Comparison of ENCODE assay signal across 11 cellular contexts in the genomic region with DNA sequence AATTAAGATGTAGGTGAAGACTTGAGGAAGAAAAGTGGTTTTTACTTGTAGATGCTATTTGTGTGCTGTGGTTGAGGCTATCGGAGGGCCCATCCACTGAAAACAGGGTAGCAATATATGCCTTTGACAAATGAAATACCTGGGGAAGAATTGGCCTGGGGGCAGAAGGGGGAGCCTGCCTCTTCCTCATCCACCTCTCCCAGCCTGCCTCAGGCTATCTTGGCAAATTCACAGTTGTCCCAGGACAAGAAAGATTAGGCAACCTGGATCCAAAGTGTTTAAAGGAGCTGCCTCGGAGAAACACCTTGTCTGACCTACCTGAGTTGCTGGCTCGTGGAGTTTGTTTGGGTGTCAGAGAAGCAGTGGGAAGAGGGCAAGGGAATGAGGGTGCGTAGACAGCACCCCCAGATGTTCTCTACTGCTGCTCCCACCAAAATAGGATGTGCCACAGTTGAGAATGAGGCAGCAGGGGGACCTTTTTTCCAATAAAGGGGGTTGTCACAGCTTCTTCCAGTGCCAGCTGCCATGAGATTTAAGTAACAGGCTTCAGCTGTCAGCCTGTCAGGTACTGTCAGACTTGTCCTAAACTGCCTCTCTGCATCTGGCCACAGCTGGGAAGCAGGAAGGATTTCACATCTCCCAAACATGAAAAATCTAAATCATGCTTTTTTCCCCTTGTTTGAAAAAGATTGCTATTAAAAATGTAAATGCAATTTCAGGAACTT. TPM values are rescaled to one million over a fixed set of nuclear protein-coding genes. Genes with fewer than 3 reads are reported as not detected.
DNase-seq lines count a peak whose midpoint lies in the region; ATAC-seq, FAIRE-seq and TF ChIP-seq lines count a peak whose summit lies in the region.
"Had no signal": no experiment of that assay in that cellular context is flagged by ENCODE, and none has a peak within 500 bp of the region (broad histone marks: within the 10 kb centered on the region; RNA-seq: fewer than 3 reads in every experiment).

No MANE protein-coding gene starts in this region.

- TF ChIP-seq EP300 in neural cell (conservative IDR thresholded peaks at IDR 0.05; ENCODE audit: poor library complexity, severe bottlenecking): peak; percentile 67

- TF ChIP-seq CTCF in left ventricle myocardium inferior (IDR thresholded peaks at IDR 0.05; ENCODE audit: borderline replicate concordance) (no peak), neural cell (IDR thresholded peaks at IDR 0.05; ENCODE audit: poor library complexity, severe bottlenecking) (no peak)

- no peak for TF ChIP-seq RAD21 in neural cell (conservative IDR thresholded peaks at IDR 0.05)

- peak overlapping the region; percentile 4 to 75 for H3K27ac Mint-ChIP-seq in effector memory CD8-positive, alpha-beta T cell

- no peak overlapping the region for H3K4me2 ChIP-seq in neural cell (ENCODE audit: low read length)

- no peaks in the 10 kb centered on the region for H3K27me3 Mint-ChIP-seq in effector memory CD8-positive, alpha-beta T cell

- FAIRE-seq in urothelium cell line (lab: Jason Lieb, UNC): peak; percentile 40
- FAIRE-seq: endothelial cell of umbilical vein had no signal

- no peaks in the 10 kb centered on the region for H3K79me2 ChIP-seq in neural cell (replicated peaks; ENCODE audit: insufficient read depth, low read length)

- H3K36me3 Mint-ChIP-seq in effector memory CD8-positive, alpha-beta T cell (ENCODE audit: insufficient read depth): peaks cover 44% of the 10 kb centered on the region

- intact Hi-C loops in left ventricle myocardium inferior (cut with micrococcal nuclease): no loop called here
- intact Hi-C loops in left ventricle myocardium superior (cut with micrococcal nuclease): no loop called here

- H3K9me3 Mint-ChIP-seq in effector memory CD8-positive, alpha-beta T cell: no peaks in the 10 kb centered on the region

- no peaks in the 10 kb centered on the region for H3K9me2 ChIP-seq in neural cell (ENCODE audit: insufficient read depth, low read length)

- H3K36me3 ChIP-seq in left ventricle myocardium inferior (peaks cover 44% of the 10 kb centered on the region), neural cell (ENCODE audit: insufficient read depth, low read length) (no peaks in the 10 kb centered on the region)

- H3K4me1 ChIP-seq in left ventricle myocardium inferior: peaks cover 76% of the 10 kb centered on the region

- H4K20me1 ChIP-seq in neural cell (ENCODE audit: insufficient read depth): no peaks in the 10 kb centered on the region

- H3K27me3 ChIP-seq in left ventricle myocardium inferior (ENCODE audit: low read depth) (no peaks in the 10 kb centered on the region), neural cell (ENCODE audit: insufficient read depth, low read depth, low read length) (no peaks in the 10 kb centered on the region)

- H3K4me1 Mint-ChIP-seq in effector memory CD8-positive, alpha-beta T cell (ENCODE audit: low read depth in 2 of 2): peaks cover 56 to 71% of the 10 kb centered on the region in 2 donors

- DNase-seq in left ventricle myocardium inferior: no peak
- no peak for DNase-seq in left ventricle myocardium superior
- no peak for DNase-seq in effector memory CD8-positive, alpha-beta T cell
- DNase-seq in urothelium cell line (ENCODE audit: low spot score): no peak
- DNase-seq in LoVo (ENCODE audit: low spot score): no peak
- no peak for DNase-seq in retina
- DNase-seq: occipital lobe; stimulated activated CD4-positive, alpha-beta T cell treated with anti-CD3 and anti-CD28 coated beads, Interleukin-2, amount 100 ng/mL, for 48 hours had no signal

- peak overlapping the region; percentile 58 for H3K27ac ChIP-seq in left ventricle myocardium inferior (replicated peaks)
- H3K27ac ChIP-seq in neural cell (ENCODE audit: low read length): no peak overlapping the region

- H2AFZ ChIP-seq in neural cell (ENCODE audit: low read depth, low read length): no peak overlapping the region

- no peaks in the 10 kb centered on the region for H3K9me3 ChIP-seq in left ventricle myocardium inferior (replicated peaks)
- no peaks in the 10 kb centered on the region for H3K9me3 ChIP-seq in neural cell (ENCODE audit: low read length)

- no peak overlapping the region for H3K9ac ChIP-seq in neural cell (ENCODE audit: low read length)

- no peak overlapping the region for H3K4me3 Mint-ChIP-seq in effector memory CD8-positive, alpha-beta T cell

- no peak for ATAC-seq in left ventricle myocardium superior
- no peak for ATAC-seq in effector memory CD8-positive, alpha-beta T cell (replicated peaks)
- no peak for ATAC-seq in HG03565 (IDR thresholded peaks at IDR 0.05; ENCODE audit: unreplicated experiment)

- H3K4me3 ChIP-seq in left ventricle myocardium inferior (no peak overlapping the region), neural cell (ENCODE audit: low read length) (no peak overlapping the region)

- H3F3A ChIP-seq in neural cell (ENCODE audit: insufficient read depth, low read length, poor library complexity, severe bottlenecking): no peaks in the 10 kb centered on the region

TF ChIP-seq in neural cell, 6 proteins besides CTCF, POLR2A, EP300 and RAD21:
- TF ChIP-seq MXI1 (conservative IDR thresholded peaks at IDR 0.05; ENCODE audit: poor library complexity, severe bottlenecking): no peak
- TF ChIP-seq SMC3 (conservative IDR thresholded peaks at IDR 0.05; ENCODE audit: poor library complexity): no peak
- no peak for TF ChIP-seq TAF1 (IDR thresholded peaks at IDR 0.05; ENCODE audit: low read depth)
- no peak for TF ChIP-seq POLR2AphosphoS5 (IDR thresholded peaks at IDR 0.05)

RNA-seq across cellular contexts. Expression of gene PLEKHO2, which starts 9.2 kb away (rescaled TPM):
- total RNA-seq in left ventricle myocardium inferior: 8.0 TPM
- 8.5 TPM for total RNA-seq in left ventricle myocardium superior
- 0.88 and 1.3 TPM in 2 replicates for polyA plus RNA-seq in neural cell
- 1.2 and 1.6 TPM in 2 replicates for polyA minus RNA-seq in neural cell

RNA-seq across cellular contexts. Expression of gene PIF1, which starts 25.5 kb away (rescaled TPM):
- total RNA-seq in left ventricle myocardium inferior: 0.41 TPM
- 0.42 TPM for total RNA-seq in left ventricle myocardium superior
- polyA plus RNA-seq in neural cell: 0.58 and 0.78 TPM in 2 replicates
- 0.23 and 0.49 TPM in 2 replicates for polyA minus RNA-seq in neural cell
